In the genomic region with DNA sequence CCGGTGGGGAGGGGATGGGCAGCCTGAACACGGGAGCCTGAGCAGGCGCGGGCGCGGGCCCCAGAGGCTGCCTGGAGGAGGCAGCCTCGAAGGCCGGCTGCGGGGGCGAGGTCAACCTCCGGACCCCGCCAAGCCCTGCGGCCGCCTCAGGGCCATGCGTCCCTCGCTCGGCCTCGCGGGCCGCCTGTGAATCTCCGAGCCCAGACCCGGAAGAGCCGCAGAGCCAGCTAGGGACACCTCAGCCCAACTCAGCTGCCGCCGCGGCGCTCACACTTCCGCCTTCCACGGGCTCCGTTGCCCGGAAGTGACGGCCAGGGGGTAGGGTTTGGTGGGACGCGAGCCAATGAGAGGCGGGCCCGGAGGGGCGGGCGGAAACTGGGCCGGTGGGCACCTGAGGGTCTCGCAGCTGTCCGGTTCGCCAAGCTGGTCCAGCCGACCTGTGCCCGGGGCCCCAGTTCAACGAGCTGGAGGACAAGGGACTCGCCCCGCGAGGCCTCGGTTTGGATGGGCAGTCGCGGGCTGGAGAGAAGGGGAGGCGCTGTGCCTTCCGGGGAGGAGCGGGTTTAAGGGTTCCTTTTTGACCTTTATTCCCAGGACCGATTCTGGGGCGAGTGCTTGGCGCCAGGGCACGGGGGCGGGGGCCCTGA, we compare ENCODE assay signal across 1 cellular context.
TF ChIP-seq lines count a peak whose summit lies in the region.

A gene (minus strand): TSS at position 277 of the 647 bp plus-strand sequence. CDS start 386 bp downstream, outside the sequence.

TF ChIP-seq in HCT116, 20 proteins besides CTCF, POLR2A, EP300 and RAD21 (continued from another document):
- TF ChIP-seq CBX3 (IDR thresholded peaks at IDR 0.05; ENCODE audit: low read depth) = no peak
- no peak for TF ChIP-seq CEBPB (IDR thresholded peaks at IDR 0.05; ENCODE audit: low read depth)
- TF ChIP-seq, protein P1, sequence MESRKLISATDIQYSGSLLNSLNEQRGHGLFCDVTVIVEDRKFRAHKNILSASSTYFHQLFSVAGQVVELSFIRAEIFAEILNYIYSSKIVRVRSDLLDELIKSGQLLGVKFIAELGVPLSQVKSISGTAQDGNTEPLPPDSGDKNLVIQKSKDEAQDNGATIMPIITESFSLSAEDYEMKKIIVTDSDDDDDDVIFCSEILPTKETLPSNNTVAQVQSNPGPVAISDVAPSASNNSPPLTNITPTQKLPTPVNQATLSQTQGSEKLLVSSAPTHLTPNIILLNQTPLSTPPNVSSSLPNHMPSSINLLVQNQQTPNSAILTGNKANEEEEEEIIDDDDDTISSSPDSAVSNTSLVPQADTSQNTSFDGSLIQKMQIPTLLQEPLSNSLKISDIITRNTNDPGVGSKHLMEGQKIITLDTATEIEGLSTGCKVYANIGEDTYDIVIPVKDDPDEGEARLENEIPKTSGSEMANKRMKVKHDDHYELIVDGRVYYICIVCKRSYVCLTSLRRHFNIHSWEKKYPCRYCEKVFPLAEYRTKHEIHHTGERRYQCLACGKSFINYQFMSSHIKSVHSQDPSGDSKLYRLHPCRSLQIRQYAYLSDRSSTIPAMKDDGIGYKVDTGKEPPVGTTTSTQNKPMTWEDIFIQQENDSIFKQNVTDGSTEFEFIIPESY (IDR thresholded peaks at IDR 0.05; ENCODE audit: extremely low read depth, insufficient replicate concordance, low read length) = peak; percentile 30
- TF ChIP-seq, protein P2, sequence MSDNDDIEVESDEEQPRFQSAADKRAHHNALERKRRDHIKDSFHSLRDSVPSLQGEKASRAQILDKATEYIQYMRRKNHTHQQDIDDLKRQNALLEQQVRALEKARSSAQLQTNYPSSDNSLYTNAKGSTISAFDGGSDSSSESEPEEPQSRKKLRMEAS (IDR thresholded peaks at IDR 0.05) = no peak; the same call in 1 of the 2 replicates
- no peak; the same call in 1 of the 2 replicates for TF ChIP-seq ELF1 (IDR thresholded peaks at IDR 0.05; ENCODE audit: borderline replicate concordance, low read depth)
- TF ChIP-seq TCF7L2 (IDR thresholded peaks at IDR 0.05; ENCODE audit: borderline replicate concordance, extremely low read depth, insufficient read depth, insufficient read length) = no peak
- no peak for TF ChIP-seq EZH2 (IDR thresholded peaks at IDR 0.05)
- TF ChIP-seq SIN3A (IDR thresholded peaks at IDR 0.05; ENCODE audit: low read depth) = peak; percentile 95
- TF ChIP-seq SP1 (IDR thresholded peaks at IDR 0.05; ENCODE audit: low read depth) = no peak; the same call in 1 of the 2 replicates
